10 cellular contexts compared by ENCODE assay signal in genomic region chrX:51395474-51395806, GRCh38.
DNase-seq lines count a peak whose midpoint lies in the region; ATAC-seq and TF ChIP-seq lines count a peak whose summit lies in the region.
"Had no signal": no experiment of that assay in that cellular context is flagged by ENCODE, and none has a peak within 500 bp of the region (broad histone marks: within the 10 kb centered on the region; RNA-seq: fewer than 3 reads in every experiment).

No MANE protein-coding gene starts in this region.

- H3K9ac ChIP-seq in SK-N-SH = no peak overlapping the region
- no peak overlapping the region for H3K9ac ChIP-seq in smooth muscle cell (ENCODE audit: low read depth)

- WGBS in SK-N-SH (ENCODE audit: low lambda C conversion rate) = 14% methylated on average over 4 of the region's 4 CpGs
- 89% methylated on average over 4 of the region's 4 CpGs for WGBS in smooth muscle cell (ENCODE audit: low lambda C conversion rate)

- POLR2A ChIA-PET in SK-N-SH (lab: Yijun Ruan, JAX) = no interaction called here

- no peak for TF ChIP-seq EP300 in SK-N-SH (IDR thresholded peaks at IDR 0.05; ENCODE audit: borderline replicate concordance in 1 of 2, low read depth in 1 of 2, low read length in 1 of 2)

- H3K36me3 Mint-ChIP-seq in glutamatergic neuron (ENCODE audit: unreplicated experiment) = no peaks in the 10 kb centered on the region

- H3F3A ChIP-seq in SK-N-SH (replicated peaks; ENCODE audit: insufficient read depth) (no peaks in the 10 kb centered on the region), smooth muscle cell (ENCODE audit: low read depth) (no peaks in the 10 kb centered on the region)

- no peaks in the 10 kb centered on the region for H3K4me1 Mint-ChIP-seq in glutamatergic neuron (ENCODE audit: low read depth, unreplicated experiment)

- H3K9me3 ChIP-seq in SK-N-SH (no peaks in the 10 kb centered on the region), smooth muscle cell (replicated peaks; ENCODE audit: low read depth) (no peaks in the 10 kb centered on the region)

- peaks cover 2% of the 10 kb centered on the region for H3K9me3 Mint-ChIP-seq in glutamatergic neuron (ENCODE audit: unreplicated experiment)

- H3K79me2 ChIP-seq in SK-N-SH (ENCODE audit: insufficient read depth) (no peaks in the 10 kb centered on the region), smooth muscle cell (ENCODE audit: low read depth) (no peaks in the 10 kb centered on the region)

- H3K4me1 ChIP-seq in SK-N-SH (ENCODE audit: control insufficient read depth in 1 of 2, insufficient read depth in 2 of 2, low read depth in 1 of 2, low read length in 1 of 2) (no peaks in the 10 kb centered on the region; a peak in 1 of 4 replicates), smooth muscle cell (ENCODE audit: low read depth) (no peaks in the 10 kb centered on the region)

- TF ChIP-seq CTCF in SK-N-SH (IDR thresholded peaks at IDR 0.05) = no peak
- TF ChIP-seq CTCF in glutamatergic neuron (IDR thresholded peaks at IDR 0.05; ENCODE audit: partially characterized antibody, unreplicated experiment) = no peak
- peak; percentile 5 for TF ChIP-seq CTCF in smooth muscle cell (IDR thresholded peaks at IDR 0.05; ENCODE audit: borderline replicate concordance, insufficient read depth, poor library complexity, severe bottlenecking)
- TF ChIP-seq CTCF in omental fat pad (IDR thresholded peaks at IDR 0.05) = no peak

- peaks cover 1% of the 10 kb centered on the region for H3K27me3 Mint-ChIP-seq in glutamatergic neuron (ENCODE audit: unreplicated experiment)

- no peaks in the 10 kb centered on the region for H3K36me3 ChIP-seq in SK-N-SH (replicated peaks in 1 of 2; ENCODE audit: control insufficient read depth in 1 of 2, insufficient read depth in 2 of 2, low read length in 1 of 2)
- no peaks in the 10 kb centered on the region for H3K36me3 ChIP-seq in smooth muscle cell (ENCODE audit: low read depth)

- H3K27me3 ChIP-seq in SK-N-SH (ENCODE audit: insufficient read depth) (no peaks in the 10 kb centered on the region), smooth muscle cell (ENCODE audit: low read depth) (no peaks in the 10 kb centered on the region)

- H2AFZ ChIP-seq in SK-N-SH (ENCODE audit: low read depth) (no peak overlapping the region), smooth muscle cell (ENCODE audit: low read depth) (no peak overlapping the region)

- ATAC-seq in omental fat pad (ENCODE audit: low FRiP score) = no peak

- no peak overlapping the region for H3K27ac Mint-ChIP-seq in glutamatergic neuron (ENCODE audit: unreplicated experiment)

- H3K4me2 ChIP-seq in SK-N-SH = no peak overlapping the region
- no peak overlapping the region for H3K4me2 ChIP-seq in smooth muscle cell

- H3K4me3 Mint-ChIP-seq in glutamatergic neuron (ENCODE audit: unreplicated experiment) = peak overlapping the region; percentile 78

- peak; percentile 26 to 55 for DNase-seq in NCI-H2081 (lab: John Stamatoyannopoulos, UW)
- DNase-seq in NCI-H2081 treated with DMSO at 0.1 percent for 48 hours (lab: John Stamatoyannopoulos, UW) = no peak
- DNase-seq in SK-N-SH = no peak
- DNase-seq in glutamatergic neuron = no peak
- no peak for DNase-seq in smooth muscle cell (lab: John Stamatoyannopoulos, UW; ENCODE audit: unreplicated experiment)
- no peak for DNase-seq in NCI-H146 treated with DMSO at 0.1 percent for 48 hours (lab: John Stamatoyannopoulos, UW; ENCODE audit: unreplicated experiment)
- no peak for DNase-seq in A172 (ENCODE audit: low spot score)
- no peak for DNase-seq in omental fat pad (ENCODE audit: low spot score)
- DNase-seq: NCI-H2029 treated with DMSO at 0.1 percent for 48 hours had no signal

- no peaks in the 10 kb centered on the region for H4K20me1 ChIP-seq in SK-N-SH (ENCODE audit: insufficient read depth)
- H4K20me1 ChIP-seq in smooth muscle cell (ENCODE audit: low read depth) = no peaks in the 10 kb centered on the region

- no peak for TF ChIP-seq RAD21 in SK-N-SH (IDR thresholded peaks at IDR 0.05; ENCODE audit: low read length)

- CTCF ChIA-PET in SK-N-SH (lab: Yijun Ruan, JAX) = interaction anchor here (1.0 to 1.2 kb wide), 3 partner anchors 22 to 59 kb away, joined by 3 to 6 read pairs (median 4); no protein-coding TSS in a partner anchor

- H3K27ac ChIP-seq in SK-N-SH (ENCODE audit: low read depth in 2 of 2, low read length in 1 of 2) = no peak overlapping the region; a peak in 1 of 4 replicates
- no peak overlapping the region for H3K27ac ChIP-seq in smooth muscle cell (ENCODE audit: low read depth)
- H3K27ac ChIP-seq: 22Rv1 had no signal

- no peaks in the 10 kb centered on the region for H3K9me2 ChIP-seq in SK-N-SH

- peak overlapping the region; percentile 37 to 46; a peak in 3 of 4 replicates for H3K4me3 ChIP-seq in SK-N-SH (ENCODE audit: low read depth in 2 of 2, low read length in 1 of 2)
- no peak overlapping the region for H3K4me3 ChIP-seq in smooth muscle cell

TF ChIP-seq in SK-N-SH, 30 proteins besides CTCF, POLR2A, EP300 and RAD21:
- TF ChIP-seq EZH2phosphoT487 (IDR thresholded peaks at IDR 0.05; ENCODE audit: borderline replicate concordance, low read depth) (no peak), TEAD4 (IDR thresholded peaks at IDR 0.05; ENCODE audit: borderline replicate concordance, insufficient read depth) (no peak), RCOR1 (IDR thresholded peaks at IDR 0.05; ENCODE audit: low read length) (no peak), YY1 (IDR thresholded peaks at IDR 0.05; ENCODE audit: low read depth) (no peak), MXI1 (IDR thresholded peaks at IDR 0.05; ENCODE audit: low read depth, low read length) (no peak), POLR2AphosphoS5 (IDR thresholded peaks at IDR 0.05; ENCODE audit: low read depth, low read length) (no peak), SIN3A (IDR thresholded peaks at IDR 0.05; ENCODE audit: borderline replicate concordance, low read depth, low read length) (no peak), RXRA (IDR thresholded peaks at IDR 0.05; ENCODE audit: borderline replicate concordance, low read depth) (no peak), CHD2 (IDR thresholded peaks at IDR 0.05; ENCODE audit: low read length, partially characterized antibody) (no peak), FOXJ3 (CRISPR knock-in tag; IDR thresholded peaks at IDR 0.05) (no peak), GABPA (IDR thresholded peaks at IDR 0.05; ENCODE audit: low read depth) (no peak), SMC3 (IDR thresholded peaks at IDR 0.05; ENCODE audit: low read depth, low read length) (no peak), NFIC (IDR thresholded peaks at IDR 0.05; ENCODE audit: borderline replicate concordance) (no peak), MEF2A (IDR thresholded peaks at IDR 0.05; ENCODE audit: borderline replicate concordance, low read depth) (no peak), TCF12 (IDR thresholded peaks at IDR 0.05) (no peak)
- TF ChIP-seq, protein P1, sequence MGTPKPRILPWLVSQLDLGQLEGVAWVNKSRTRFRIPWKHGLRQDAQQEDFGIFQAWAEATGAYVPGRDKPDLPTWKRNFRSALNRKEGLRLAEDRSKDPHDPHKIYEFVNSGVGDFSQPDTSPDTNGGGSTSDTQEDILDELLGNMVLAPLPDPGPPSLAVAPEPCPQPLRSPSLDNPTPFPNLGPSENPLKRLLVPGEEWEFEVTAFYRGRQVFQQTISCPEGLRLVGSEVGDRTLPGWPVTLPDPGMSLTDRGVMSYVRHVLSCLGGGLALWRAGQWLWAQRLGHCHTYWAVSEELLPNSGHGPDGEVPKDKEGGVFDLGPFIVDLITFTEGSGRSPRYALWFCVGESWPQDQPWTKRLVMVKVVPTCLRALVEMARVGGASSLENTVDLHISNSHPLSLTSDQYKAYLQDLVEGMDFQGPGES (IDR thresholded peaks at IDR 0.05; ENCODE audit: low read depth, low read length) = no peak
- TF ChIP-seq, protein P2, sequence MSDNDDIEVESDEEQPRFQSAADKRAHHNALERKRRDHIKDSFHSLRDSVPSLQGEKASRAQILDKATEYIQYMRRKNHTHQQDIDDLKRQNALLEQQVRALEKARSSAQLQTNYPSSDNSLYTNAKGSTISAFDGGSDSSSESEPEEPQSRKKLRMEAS (IDR thresholded peaks at IDR 0.05; ENCODE audit: low read depth) = no peak
- TF ChIP-seq, protein P3, sequence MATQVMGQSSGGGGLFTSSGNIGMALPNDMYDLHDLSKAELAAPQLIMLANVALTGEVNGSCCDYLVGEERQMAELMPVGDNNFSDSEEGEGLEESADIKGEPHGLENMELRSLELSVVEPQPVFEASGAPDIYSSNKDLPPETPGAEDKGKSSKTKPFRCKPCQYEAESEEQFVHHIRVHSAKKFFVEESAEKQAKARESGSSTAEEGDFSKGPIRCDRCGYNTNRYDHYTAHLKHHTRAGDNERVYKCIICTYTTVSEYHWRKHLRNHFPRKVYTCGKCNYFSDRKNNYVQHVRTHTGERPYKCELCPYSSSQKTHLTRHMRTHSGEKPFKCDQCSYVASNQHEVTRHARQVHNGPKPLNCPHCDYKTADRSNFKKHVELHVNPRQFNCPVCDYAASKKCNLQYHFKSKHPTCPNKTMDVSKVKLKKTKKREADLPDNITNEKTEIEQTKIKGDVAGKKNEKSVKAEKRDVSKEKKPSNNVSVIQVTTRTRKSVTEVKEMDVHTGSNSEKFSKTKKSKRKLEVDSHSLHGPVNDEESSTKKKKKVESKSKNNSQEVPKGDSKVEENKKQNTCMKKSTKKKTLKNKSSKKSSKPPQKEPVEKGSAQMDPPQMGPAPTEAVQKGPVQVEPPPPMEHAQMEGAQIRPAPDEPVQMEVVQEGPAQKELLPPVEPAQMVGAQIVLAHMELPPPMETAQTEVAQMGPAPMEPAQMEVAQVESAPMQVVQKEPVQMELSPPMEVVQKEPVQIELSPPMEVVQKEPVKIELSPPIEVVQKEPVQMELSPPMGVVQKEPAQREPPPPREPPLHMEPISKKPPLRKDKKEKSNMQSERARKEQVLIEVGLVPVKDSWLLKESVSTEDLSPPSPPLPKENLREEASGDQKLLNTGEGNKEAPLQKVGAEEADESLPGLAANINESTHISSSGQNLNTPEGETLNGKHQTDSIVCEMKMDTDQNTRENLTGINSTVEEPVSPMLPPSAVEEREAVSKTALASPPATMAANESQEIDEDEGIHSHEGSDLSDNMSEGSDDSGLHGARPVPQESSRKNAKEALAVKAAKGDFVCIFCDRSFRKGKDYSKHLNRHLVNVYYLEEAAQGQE (IDR thresholded peaks at IDR 0.05; ENCODE audit: low read depth, low read length) = no peak

Comparison
In these comparisons a context has a peak if more than half of its experiments do, and no peak if none do; other contexts are left out.
1. DNase-seq: peak in NCI-H2081 (2 of 2); none in NCI-H2081 treated with DMSO at 0.1 percent for 48 hours (single experiment), SK-N-SH (single experiment), glutamatergic neuron (single experiment), smooth muscle cell (single experiment), NCI-H146 treated with DMSO at 0.1 percent for 48 hours (single experiment), A172 (single experiment) and omental fat pad (single experiment).